Comparison of ENCODE assay signal across 8 cellular contexts in the genomic region with DNA sequence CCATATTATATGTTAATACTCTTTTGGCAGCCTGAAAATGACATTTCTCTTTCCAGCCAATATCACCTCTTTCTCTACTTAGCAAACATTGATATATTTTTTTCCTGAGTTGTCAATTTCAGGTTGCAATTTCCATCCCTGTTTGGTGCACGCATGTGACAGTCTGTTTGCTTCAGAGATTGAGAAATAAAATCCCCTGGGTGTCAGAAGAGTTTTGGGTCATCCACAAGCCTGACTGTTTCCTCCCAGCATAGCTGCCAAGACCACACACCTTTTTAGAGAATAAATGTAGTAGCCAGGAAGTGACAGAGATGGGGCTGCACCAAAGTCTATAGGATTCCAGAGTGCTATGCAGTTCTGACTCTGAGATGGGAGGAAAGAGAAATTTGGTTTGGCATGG.
"Had no signal": no experiment of that assay in that cellular context is flagged by ENCODE, and none has a peak within 500 bp of the region (broad histone marks: within the 10 kb centered on the region; RNA-seq: fewer than 3 reads in every experiment).

No MANE protein-coding gene starts in this region.

- DNase-seq: GM23248, GOT3, H7, HFFc6, IMR-90 had no signal

- H3K4me1 ChIP-seq: HAP-1 had no signal

- ATAC-seq: HCT116 had no signal

- H3K27ac Mint-ChIP-seq: HFFc6 had no signal

- H2AFZ ChIP-seq: GM23248 had no signal

- H3K36me3 ChIP-seq: HAP-1 had no signal

- H3K9me3 ChIP-seq: HAP-1 had no signal

- H3K27ac ChIP-seq: GM23248, HL-60 had no signal

- H3K4me3 ChIP-seq: GM23248, HAP-1 had no signal

- H3K4me3 Mint-ChIP-seq: HFFc6 had no signal

- H3K9ac ChIP-seq: GM23248 had no signal
